ENCODE assay signal across 25 cellular contexts in genomic region chr10:103804866-103805265, GRCh38. TPM values are rescaled to one million over a fixed set of nuclear protein-coding genes. Genes with fewer than 3 reads are reported as not detected.
DNase-seq lines count a peak whose midpoint lies in the region; ATAC-seq and TF ChIP-seq lines count a peak whose summit lies in the region.
"Had no signal": no experiment of that assay in that cellular context is flagged by ENCODE, and none has a peak within 500 bp of the region (broad histone marks: within the 10 kb centered on the region; RNA-seq: fewer than 3 reads in every experiment).

No MANE protein-coding gene starts in this region.

- H3K27me3 ChIP-seq in endodermal cell (ENCODE audit: control insufficient read depth, insufficient read depth, low read length, poor library complexity, severe bottlenecking): peaks cover 37% of the 10 kb centered on the region
- H3K27me3 ChIP-seq in neural progenitor cell: no peaks in the 10 kb centered on the region
- H3K27me3 ChIP-seq: colonic mucosa, gastroesophageal sphincter, tibial nerve had no signal

- ATAC-seq in stimulated activated memory B cell treated with anti-CD40 and anti-IgM and Interleukin-4, amounts not matched to agents 10 μg/mL and 1 μg/mL and 100 μg/mL, for 72 hours: no peak
- ATAC-seq in activated CD4-positive, CD25-positive, alpha-beta regulatory T cell treated with anti-CD3 and anti-CD28 coated beads, Interleukin-2, amount 50 U/mL, for 24 hours: no peak
- ATAC-seq: CD8-positive, alpha-beta T cell; gastroesophageal sphincter; T-cell had no signal

- H3K36me3 Mint-ChIP-seq in endodermal cell (ENCODE audit: low read depth): peaks cover 14% of the 10 kb centered on the region
- peaks cover 16% of the 10 kb centered on the region for H3K36me3 Mint-ChIP-seq in neural progenitor cell
- H3K36me3 Mint-ChIP-seq in stimulated activated memory B cell treated with anti-CD40 and anti-IgM and Interleukin-4, amounts not matched to agents 10 μg/mL and 1 μg/mL and 100 μg/mL, for 72 hours: no peaks in the 10 kb centered on the region
- H3K36me3 Mint-ChIP-seq: CD8-positive, alpha-beta T cell; T-cell had no signal

- TF ChIP-seq CTCF in endodermal cell (conservative IDR thresholded peaks at IDR 0.05) (no peak), neural progenitor cell (IDR thresholded peaks at IDR 0.05) (no peak)

- 50 to 85% methylated on average over 1 to 4 of the region's 4 CpGs for WGBS in endodermal cell (ENCODE audit: insufficient coverage in 1 of 2, insufficient read length in 1 of 2), 2 experiments

- no peak overlapping the region for H2AFZ ChIP-seq in neural progenitor cell (replicated peaks)

- DNase-seq in NCI-H1417 (lab: John Stamatoyannopoulos, UW) (peak in 2 of 3 experiments; percentile 38 to 70), NCI-H1417 treated with DMSO at 0.1 percent for 48 hours (lab: John Stamatoyannopoulos, UW) (no peak), NCI-H69 (lab: John Stamatoyannopoulos, UW) (peak; percentile 90), endodermal cell (no peak), neural progenitor cell (ENCODE audit: low spot score) (peak; percentile 96), epidermal melanocyte (ENCODE audit: insufficient read length, low spot score) (no peak)
- DNase-seq: activated CD4-positive, alpha-beta T cell treated with anti-CD3 and anti-CD28 coated beads, Interleukin-2, amount 10 ng/mL, durations not matched to agents 24 days and 14 days; activated naive CD4-positive, alpha-beta T cell treated with anti-CD3 and anti-CD28 coated beads, Interleukin-2, amount 50 U/mL, for 16 hours; amygdala; CD8-positive, alpha-beta T cell; colonic mucosa; GDM1; HFFc6; kidney glomerular epithelial cell; mammary epithelial cell; NCI-H1105 treated with DMSO at 0.1 percent for 48 hours; NCI-H2171; SIG-M5; T-cell had no signal

- H4K20me1 ChIP-seq in neural progenitor cell (ENCODE audit: low read depth): peaks cover 9% of the 10 kb centered on the region

- peak overlapping the region; percentile 24 for H3K27ac ChIP-seq in endodermal cell (ENCODE audit: low read depth, low read length)
- peak overlapping the region; percentile 79 for H3K27ac ChIP-seq in neural progenitor cell
- H3K27ac ChIP-seq: 22Rv1, colonic mucosa, gastroesophageal sphincter, prostate gland had no signal

- no peaks in the 10 kb centered on the region for H3K4me1 ChIP-seq in endodermal cell (ENCODE audit: control insufficient read depth, insufficient read depth, low read length)
- H3K4me1 ChIP-seq in neural progenitor cell: peaks cover 43% of the 10 kb centered on the region
- H3K4me1 ChIP-seq: prostate gland had no signal

- peaks cover 32% of the 10 kb centered on the region for H3K4me1 Mint-ChIP-seq in endodermal cell
- H3K4me1 Mint-ChIP-seq in neural progenitor cell: peaks cover 46% of the 10 kb centered on the region
- H3K4me1 Mint-ChIP-seq in stimulated activated memory B cell treated with anti-CD40 and anti-IgM and Interleukin-4, amounts not matched to agents 10 μg/mL and 1 μg/mL and 100 μg/mL, for 72 hours: no peaks in the 10 kb centered on the region

- H3K27me3 Mint-ChIP-seq in endodermal cell (ENCODE audit: insufficient read depth): peaks cover 13% of the 10 kb centered on the region
- H3K27me3 Mint-ChIP-seq in neural progenitor cell (ENCODE audit: insufficient read depth, low read depth): peaks cover 31% of the 10 kb centered on the region
- H3K27me3 Mint-ChIP-seq in stimulated activated memory B cell treated with anti-CD40 and anti-IgM and Interleukin-4, amounts not matched to agents 10 μg/mL and 1 μg/mL and 100 μg/mL, for 72 hours: peaks cover 3% of the 10 kb centered on the region
- H3K27me3 Mint-ChIP-seq: activated CD4-positive, alpha-beta T cell treated with anti-CD3 and anti-CD28 coated beads, Interleukin-2, amount 10 ng/mL, durations not matched to agents 24 days and 14 days; T-cell had no signal

- H3K9ac ChIP-seq in endodermal cell (ENCODE audit: extremely low read depth, low read length, poor library complexity, severe bottlenecking): no peak overlapping the region
- H3K9ac ChIP-seq in neural progenitor cell: no peak overlapping the region

- H3K36me3 ChIP-seq in endodermal cell (ENCODE audit: control insufficient read depth, insufficient read depth, low read length) (peaks cover 7% of the 10 kb centered on the region), neural progenitor cell (no peaks in the 10 kb centered on the region)
- H3K36me3 ChIP-seq: colonic mucosa, prostate gland had no signal

- H3K4me3 Mint-ChIP-seq in endodermal cell: no peak overlapping the region
- no peak overlapping the region for H3K4me3 Mint-ChIP-seq in neural progenitor cell
- no peak overlapping the region for H3K4me3 Mint-ChIP-seq in stimulated activated memory B cell treated with anti-CD40 and anti-IgM and Interleukin-4, amounts not matched to agents 10 μg/mL and 1 μg/mL and 100 μg/mL, for 72 hours
- H3K4me3 Mint-ChIP-seq: activated CD4-positive, alpha-beta T cell treated with anti-CD3 and anti-CD28 coated beads, Interleukin-2, amount 10 ng/mL, durations not matched to agents 24 days and 14 days; CD8-positive, alpha-beta T cell; HFFc6; T-cell had no signal

- H3K4me2 ChIP-seq in neural progenitor cell: peak overlapping the region; percentile 67

- no peak overlapping the region for H3K4me3 ChIP-seq in endodermal cell (ENCODE audit: low read length)
- peak overlapping the region; percentile 17 for H3K4me3 ChIP-seq in neural progenitor cell
- H3K4me3 ChIP-seq: colonic mucosa, gastroesophageal sphincter, prostate gland, tibial nerve had no signal

- no peaks in the 10 kb centered on the region for H3K79me2 ChIP-seq in neural progenitor cell (ENCODE audit: low read depth)

- H3F3A ChIP-seq in neural progenitor cell (ENCODE audit: low read depth): peaks cover 34% of the 10 kb centered on the region

- H3K9me3 Mint-ChIP-seq in endodermal cell: no peaks in the 10 kb centered on the region
- H3K9me3 Mint-ChIP-seq in neural progenitor cell: no peaks in the 10 kb centered on the region
- no peaks in the 10 kb centered on the region for H3K9me3 Mint-ChIP-seq in stimulated activated memory B cell treated with anti-CD40 and anti-IgM and Interleukin-4, amounts not matched to agents 10 μg/mL and 1 μg/mL and 100 μg/mL, for 72 hours
- H3K9me3 Mint-ChIP-seq: activated CD4-positive, alpha-beta T cell treated with anti-CD3 and anti-CD28 coated beads, Interleukin-2, amount 10 ng/mL, durations not matched to agents 24 days and 14 days; CD8-positive, alpha-beta T cell; HFFc6; T-cell had no signal

- no peak overlapping the region for H3K27ac Mint-ChIP-seq in endodermal cell
- peak overlapping the region; percentile 78 for H3K27ac Mint-ChIP-seq in neural progenitor cell
- no peak overlapping the region for H3K27ac Mint-ChIP-seq in stimulated activated memory B cell treated with anti-CD40 and anti-IgM and Interleukin-4, amounts not matched to agents 10 μg/mL and 1 μg/mL and 100 μg/mL, for 72 hours
- H3K27ac Mint-ChIP-seq: activated CD4-positive, alpha-beta T cell treated with anti-CD3 and anti-CD28 coated beads, Interleukin-2, amount 10 ng/mL, durations not matched to agents 24 days and 14 days; CD8-positive, alpha-beta T cell; HFFc6; T-cell had no signal

- H3K9me3 ChIP-seq in endodermal cell (ENCODE audit: control insufficient read depth, low read length) (no peaks in the 10 kb centered on the region), neural progenitor cell (ENCODE audit: low read depth) (no peaks in the 10 kb centered on the region)
- H3K9me3 ChIP-seq: colonic mucosa, gastroesophageal sphincter, prostate gland, tibial nerve had no signal

RNA-seq across cellular contexts. Expression of gene SH3PXD2A, which starts 50.5 kb away (rescaled TPM):
- total RNA-seq in endodermal cell (10 to 100 TPM; 15.7 to 22.6 TPM), neural progenitor cell (ENCODE audit: low replicate concordance) (2.3 and 4.7 TPM in 2 replicates)
- polyA plus RNA-seq in endodermal cell (2013, experiment 1 of 2): 11.5 TPM
- 11.0 TPM for polyA plus RNA-seq in endodermal cell (2013, experiment 2 of 2)

Comparison
In these comparisons a context has a peak if more than half of its experiments do, and no peak if none do; other contexts are left out.
1. DNase-seq: peak in NCI-H1417 (2 of 3), NCI-H69 (single experiment) and neural progenitor cell (single experiment); none in NCI-H1417 treated with DMSO at 0.1 percent for 48 hours (single experiment), endodermal cell (single experiment) and epidermal melanocyte (single experiment).